24 cellular contexts compared by ENCODE assay signal in the genomic region with DNA sequence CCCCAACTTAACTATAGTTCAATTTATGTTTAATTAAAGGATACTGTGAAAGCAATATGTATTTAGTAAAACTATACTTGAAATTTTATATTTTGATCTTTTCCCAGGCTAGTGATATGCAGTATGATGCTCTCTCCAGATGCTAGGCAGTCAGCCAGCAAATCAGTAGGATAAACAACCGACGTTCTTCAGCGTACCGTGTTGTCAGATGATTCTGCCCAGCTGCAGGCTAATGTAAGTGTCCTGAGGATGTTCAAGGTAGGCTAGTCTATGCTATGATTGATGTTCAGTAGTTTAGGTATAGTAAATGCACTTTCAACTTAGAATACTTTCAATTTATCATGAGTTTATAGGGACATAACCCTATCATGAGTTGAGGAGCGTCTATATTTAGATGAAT.
A peak's percentile ranks its signal among the peaks of the same experiment; 100 is the strongest.
DNase-seq lines count a peak whose midpoint lies in the region; ATAC-seq, FAIRE-seq and TF ChIP-seq lines count a peak whose summit lies in the region.
"Had no signal": no experiment of that assay in that cellular context is flagged by ENCODE, and none has a peak within 500 bp of the region (broad histone marks: within the 10 kb centered on the region; RNA-seq: fewer than 3 reads in every experiment).

No MANE protein-coding gene starts in this region.

- TF ChIP-seq POLR2A in GM12892 (IDR thresholded peaks at IDR 0.05; ENCODE audit: low read depth, low read length) = no peak
- no peak for TF ChIP-seq POLR2A in gastrocnemius medialis (IDR thresholded peaks at IDR 0.05)

- no peak overlapping the region for H3K27ac ChIP-seq in gastrocnemius medialis
- H3K27ac ChIP-seq: BLaER1 treated with 17β-estradiol and CSF1 and Interleukin-3, amounts not matched to agents 10 nM and 100 nM; HL-60 had no signal

- in situ Hi-C loops in gastrocnemius medialis (cut with MboI; ENCODE audit: low sequenced_read_pairs in 4 of 4) = no loop called here

- H3K9me3 ChIP-seq in gastrocnemius medialis = no peaks in the 10 kb centered on the region
- H3K9me3 ChIP-seq: HAP-1 had no signal

- H3K4me3 ChIP-seq in gastrocnemius medialis = no peak overlapping the region
- H3K4me3 ChIP-seq: BLaER1 treated with 17β-estradiol and CSF1 and Interleukin-3, amounts not matched to agents 10 nM and 100 nM; HAP-1 had no signal

- ATAC-seq in gastrocnemius medialis = no peak
- ATAC-seq: PC-3, Right ventricle myocardium inferior, T-helper 17 cell had no signal

- no peaks in the 10 kb centered on the region for H3K4me1 ChIP-seq in gastrocnemius medialis
- H3K4me1 ChIP-seq: BLaER1 treated with 17β-estradiol and CSF1 and Interleukin-3, amounts not matched to agents 10 nM and 100 nM; HAP-1 had no signal

- no peak for TF ChIP-seq CTCF in gastrocnemius medialis (IDR thresholded peaks at IDR 0.05 in 4 of 5, conservative IDR thresholded peaks at IDR 0.05 in 1 of 5)
- no peak for TF ChIP-seq CTCF in D721Med (IDR thresholded peaks at IDR 0.05; ENCODE audit: insufficient read depth, missing control alignments)

- intact Hi-C loops in gastrocnemius medialis (cut with DNase I; ENCODE audit: low total_unique reads) = no loop called here

- DNase-seq in NCI-H345 (lab: John Stamatoyannopoulos, UW) = peak; percentile 18
- no peak for DNase-seq in NCI-H345 treated with DMSO at 0.1 percent for 48 hours (lab: John Stamatoyannopoulos, UW; ENCODE audit: unreplicated experiment)
- DNase-seq in NCI-H1105 (lab: John Stamatoyannopoulos, UW) = peak; percentile 17
- peak; percentile 48 for DNase-seq in NCI-H748 (lab: John Stamatoyannopoulos, UW; ENCODE audit: unreplicated experiment)
- peak; percentile 0 for DNase-seq in iris pigment epithelial cell (ENCODE audit: low read depth)
- no peak for DNase-seq in GM12892 (ENCODE audit: insufficient read length)
- no peak for DNase-seq in gastrocnemius medialis
- no peak for DNase-seq in D721Med (ENCODE audit: insufficient read length, low spot score)
- DNase-seq: CD4-positive, alpha-beta T cell; GOT3; HFFc6; NCI-H1048; NCI-H146; NCI-H2029 treated with DMSO at 0.1 percent for 48 hours; NCI-H526 treated with DMSO at 0.1 percent for 48 hours; NK-92 treated with Interleukin-12 subunit alpha and Interleukin-12 subunit beta, amount 100 ng/mL, for 24 hours; PC-3; T-helper 17 cell; T1000 had no signal

- FAIRE-seq in GM12892 (lab: Jason Lieb, UNC) (no peak), D721Med (lab: Jason Lieb, UNC) (no peak)
- FAIRE-seq: G401.6 had no signal

- no peaks in the 10 kb centered on the region for H3K36me3 ChIP-seq in gastrocnemius medialis
- H3K36me3 ChIP-seq: BLaER1 treated with 17β-estradiol and CSF1 and Interleukin-3, amounts not matched to agents 10 nM and 100 nM; HAP-1 had no signal

- H3K27me3 ChIP-seq in gastrocnemius medialis = no peaks in the 10 kb centered on the region
- H3K27me3 ChIP-seq: BLaER1 treated with 17β-estradiol and CSF1 and Interleukin-3, amounts not matched to agents 10 nM and 100 nM had no signal

Comparison
In these comparisons a context has a peak if more than half of its experiments do, and no peak if none do; other contexts are left out.
1. DNase-seq: peak in NCI-H345 (single experiment), NCI-H1105 (single experiment), NCI-H748 (single experiment) and iris pigment epithelial cell (single experiment); none in NCI-H345 treated with DMSO at 0.1 percent for 48 hours (single experiment), GM12892 (single experiment), gastrocnemius medialis (0 of 2) and D721Med (single experiment).